ENCODE assay signal across 21 cellular contexts in genomic region chr16:83453977-83454376, GRCh38.
DNase-seq lines count a peak whose midpoint lies in the region; ATAC-seq, FAIRE-seq and TF ChIP-seq lines count a peak whose summit lies in the region.
"Had no signal": no experiment of that assay in that cellular context is flagged by ENCODE, and none has a peak within 500 bp of the region (broad histone marks: within the 10 kb centered on the region; RNA-seq: fewer than 3 reads in every experiment).

No MANE protein-coding gene starts in this region.

- H2AK5ac ChIP-seq in IMR-90 (ENCODE audit: low read depth, low read length), result no peak overlapping the region

- intact Hi-C loops in IMR-90 (cut with micrococcal nuclease), result loop anchor here (5.0 kb wide), 1 partner anchor 423 kb away; no protein-coding TSS in a partner anchor
- intact Hi-C loops in kidney (cut with DNase I), result no loop called here

- TF ChIP-seq RAD21 in IMR-90 (IDR thresholded peaks at IDR 0.05; ENCODE audit: low read length), result no peak

- H2BK120ac ChIP-seq in IMR-90 (ENCODE audit: low read depth, low read length), result no peak overlapping the region

- H4K8ac ChIP-seq in IMR-90 (ENCODE audit: low read depth in 2 of 2, low read length in 2 of 2), result no peak overlapping the region

- H3K4ac ChIP-seq in IMR-90 (ENCODE audit: low read depth, low read length), result no peak overlapping the region

- H4K20me1 ChIP-seq in IMR-90 (ENCODE audit: insufficient read depth, low read length), result no peaks in the 10 kb centered on the region

- H3K27me3 ChIP-seq in IMR-90 (ENCODE audit: control insufficient read depth, insufficient read depth, low read length), result no peaks in the 10 kb centered on the region
- H3K27me3 ChIP-seq: suprapubic skin had no signal

- no peak overlapping the region for H3K14ac ChIP-seq in IMR-90 (replicated peaks; ENCODE audit: low read depth, low read length)

- no peak overlapping the region for H2BK15ac ChIP-seq in IMR-90 (ENCODE audit: low read depth, low read length)

- CTCF ChIA-PET in IMR-90 (lab: Yijun Ruan, JAX), result interaction anchor here (1.1 kb wide), 1 partner anchor 15 kb away, joined by 3 read pairs; no protein-coding TSS in a partner anchor

- H3K23ac ChIP-seq in IMR-90 (ENCODE audit: low read depth, low read length), result no peak overlapping the region

- H3K56ac ChIP-seq in IMR-90 (ENCODE audit: extremely low read depth, insufficient read depth, low read length), result no peak overlapping the region

- no peak overlapping the region for H2AK9ac ChIP-seq in IMR-90 (replicated peaks; ENCODE audit: low read depth, low read length, poor library complexity)

- H3K4me1 ChIP-seq in IMR-90 (ENCODE audit: control insufficient read depth, insufficient read depth, low read length) (no peaks in the 10 kb centered on the region), kidney (ENCODE audit: control insufficient read depth in 1 of 2, insufficient read depth in 1 of 2, low read depth in 1 of 2, low read length in 2 of 2) (no peaks in the 10 kb centered on the region)
- H3K4me1 ChIP-seq: suprapubic skin had no signal

- no CpG with 5 or more reads among the region's 2 CpGs for WGBS in IMR-90 (ENCODE audit: extremely low coverage in 2 of 2, insufficient read length in 1 of 2), 2 experiments

- peak; percentile 65 for ATAC-seq in GM18870 (IDR thresholded peaks at IDR 0.05; ENCODE audit: unreplicated experiment)
- peak; percentile 52 for ATAC-seq in GM21423 (IDR thresholded peaks at IDR 0.05; ENCODE audit: unreplicated experiment)
- ATAC-seq in HG02981 (IDR thresholded peaks at IDR 0.05; ENCODE audit: unreplicated experiment), result peak; percentile 57
- ATAC-seq in IMR-90 (ENCODE audit: low read depth), result no peak
- ATAC-seq in GM21528 (IDR thresholded peaks at IDR 0.05; ENCODE audit: low FRiP score, unreplicated experiment), result no peak
- ATAC-seq: left lobe of liver, mucosa of descending colon had no signal

- H3K9me3 ChIP-seq in IMR-90 (ENCODE audit: control insufficient read depth, insufficient read depth, low read length), result no peaks in the 10 kb centered on the region
- no peaks in the 10 kb centered on the region for H3K9me3 ChIP-seq in kidney (ENCODE audit: control insufficient read depth in 1 of 2, low read length in 2 of 2)
- H3K9me3 ChIP-seq: mucosa of descending colon, suprapubic skin had no signal

- H3K36me3 ChIP-seq in IMR-90 (ENCODE audit: control insufficient read depth, insufficient read depth, low read length) (no peaks in the 10 kb centered on the region), kidney (ENCODE audit: control insufficient read depth in 1 of 2, insufficient read depth in 2 of 2, low read length in 2 of 2) (no peaks in the 10 kb centered on the region)
- H3K36me3 ChIP-seq: suprapubic skin had no signal

- peaks cover 2% of the 10 kb centered on the region; the same call in 1 of the 2 replicates for H3K9me1 ChIP-seq in IMR-90 (ENCODE audit: insufficient read depth, low read length)

- no peak overlapping the region for H3K9ac ChIP-seq in IMR-90 (ENCODE audit: low read depth, low read length)
- H3K9ac ChIP-seq in kidney (ENCODE audit: low read length in 2 of 2), result no peak overlapping the region

- H3K79me1 ChIP-seq in IMR-90 (ENCODE audit: low read depth in 1 of 2, low read length in 2 of 2), result no peaks in the 10 kb centered on the region

- H4K91ac ChIP-seq in IMR-90 (ENCODE audit: insufficient read depth, low read depth, low read length), result no peak overlapping the region

- H3K27ac ChIP-seq in IMR-90 (ENCODE audit: insufficient read depth, low read length) (no peak overlapping the region), kidney (ENCODE audit: low read depth in 2 of 2, low read length in 2 of 2) (no peak overlapping the region)
- H3K27ac ChIP-seq: RWPE1, suprapubic skin had no signal

- no peak overlapping the region for H2AFZ ChIP-seq in IMR-90 (replicated peaks; ENCODE audit: low read length, poor library complexity)

- no peak overlapping the region for H4K5ac ChIP-seq in IMR-90 (ENCODE audit: low read depth, low read length)

- TF ChIP-seq CTCF in IMR-90 (conservative IDR thresholded peaks at IDR 0.05; ENCODE audit: low read depth, low read length), result no peak
- TF ChIP-seq CTCF in kidney (IDR thresholded peaks at IDR 0.05; ENCODE audit: borderline replicate concordance, extremely low read depth, insufficient read depth), result no peak

- H2BK20ac ChIP-seq in IMR-90 (ENCODE audit: low read depth, low read length), result no peak overlapping the region

- dilution Hi-C loops in IMR-90 (cut with HindIII; ENCODE audit: low sequenced_read_pairs, unreplicated experiment), result no loop called here

- TF ChIP-seq POLR2A in IMR-90 (IDR thresholded peaks at IDR 0.05; ENCODE audit: low read depth, low read length), result no peak

- H3K18ac ChIP-seq in IMR-90 (ENCODE audit: low read depth, low read length), result no peak overlapping the region

- H3K4me3 ChIP-seq in IMR-90 (ENCODE audit: insufficient read depth, low read depth, low read length) (no peak overlapping the region), kidney (ENCODE audit: low read length in 2 of 2) (no peak overlapping the region)
- H3K4me3 ChIP-seq: mucosa of descending colon, suprapubic skin had no signal

- no peak for FAIRE-seq in kidney (lab: Jason Lieb, UNC)
- FAIRE-seq: frontal cortex, GM12891 had no signal

- in situ Hi-C loops in IMR-90 (cut with MboI; ENCODE audit: low sequenced_read_pairs), result no loop called here

- no peak overlapping the region for H2BK5ac ChIP-seq in IMR-90 (ENCODE audit: low read depth, low read length, poor library complexity, severe bottlenecking)

- POLR2A ChIA-PET in IMR-90 (lab: Charles Lee; ENCODE audit: unreplicated experiment), result no interaction called here

- no peak overlapping the region for H3K4me2 ChIP-seq in IMR-90 (ENCODE audit: low read depth, low read length)

- DNase-seq in IMR-90, result peak; percentile 10
- no peak for DNase-seq in stimulated activated CD4-positive, alpha-beta T cell treated with anti-CD3 and anti-CD28 coated beads, Interleukin-12 subunit alpha, Interleukin-12 subunit beta, amount 100 ng/mL, for 4 hours
- DNase-seq in NCI-H2171 treated with DMSO at 0.1 percent for 48 hours (lab: John Stamatoyannopoulos, UW), result no peak
- no peak for DNase-seq in kidney
- DNase-seq: activated CD4-positive, alpha-beta T cell treated with anti-CD3 and anti-CD28 coated beads, Interleukin-2, amount 10 ng/mL, durations not matched to agents 7 days and 5 days; activated naive CD4-positive, alpha-beta T cell treated with anti-CD3 and anti-CD28 coated beads, Interleukin-2, amount 50 U/mL, for 16 hours; HFFc6; KG1; mucosa of descending colon; NCI-H1092 treated with DMSO at 0.1 percent for 48 hours; stimulated activated CD4-positive, alpha-beta T cell treated with anti-CD3 and anti-CD28 coated beads, Interleukin-4, amount 100 ng/mL, for 1 hour; stimulated activated CD8-positive, alpha-beta memory T cell treated with anti-CD3 and anti-CD28 coated beads, Interleukin-4, amount 100 ng/mL, for 48 hours had no signal

- BruUV-seq in IMR-90 (replicated peaks; lab: Mats Ljungman, UMichigan), result no TSS peak

TF ChIP-seq in IMR-90, 13 proteins besides CTCF, POLR2A, EP300 and RAD21:
- TF ChIP-seq SMC3 (IDR thresholded peaks at IDR 0.05; ENCODE audit: low read depth, low read length), result no peak
- TF ChIP-seq BHLHE40 (IDR thresholded peaks at IDR 0.05; ENCODE audit: low read depth, low read length), result no peak
TF ChIP-seq in IMR-90: peak in this region for 0.

Comparison
In these comparisons a context has a peak if more than half of its experiments do, and no peak if none do; other contexts are left out.
1. ATAC-seq: peak in GM18870 (single experiment), GM21423 (single experiment) and HG02981 (single experiment); none in IMR-90 (single experiment) and GM21528 (single experiment).